8 cellular contexts compared by ENCODE assay signal in genomic region chr11:76445122-76446084, GRCh38. TPM values are rescaled to one million over a fixed set of nuclear protein-coding genes. Genes with fewer than 3 reads are reported as not detected.
A peak's percentile ranks its signal among the peaks of the same experiment; 100 is the strongest.
DNase-seq lines count a peak whose midpoint lies in the region; ATAC-seq and TF ChIP-seq lines count a peak whose summit lies in the region.

No MANE protein-coding gene starts in this region.

- H4K20me1 ChIP-seq in OCI-LY1 (ENCODE audit: insufficient read depth, low read length) = no peaks in the 10 kb centered on the region

- intact Hi-C loops in CD4-positive, alpha-beta T cell (cut with DNase I, micrococcal nuclease) = loop anchor here in 1 of 2 experiments (5.0 to 10.0 kb wide), 5 partner anchors 208 to 1851 kb away; partner anchors contain the start of genes POLD3 and WNT11
- intact Hi-C loops in mucosa of descending colon (cut with DNase I, micrococcal nuclease) = no loop called here

- H3K27me3 Mint-ChIP-seq in CD4-positive, alpha-beta T cell = no peaks in the 10 kb centered on the region

- H3K9me2 ChIP-seq in OCI-LY1 (ENCODE audit: low read depth, low read length) = no peaks in the 10 kb centered on the region

- peak overlapping the region; percentile 98 for H3K9ac ChIP-seq in OCI-LY1 (ENCODE audit: low read length)

- ATAC-seq in CD4-positive, alpha-beta T cell (ENCODE audit: poor library complexity) = peak; percentile 2
- ATAC-seq in GM19467 (IDR thresholded peaks at IDR 0.05; ENCODE audit: unreplicated experiment) (peak; percentile 15), mucosa of descending colon (peak; percentile 74)

- H3K4me1 ChIP-seq in OCI-LY1 (ENCODE audit: insufficient read depth, low read length, severe bottlenecking) (peaks cover 16% of the 10 kb centered on the region), mucosa of descending colon (ENCODE audit: low read depth) (peaks cover 9% of the 10 kb centered on the region)

- CTCF ChIA-PET in CD4-positive, alpha-beta T cell (lab: Charles Lee) = interaction anchor here (0.6 to 1.6 kb wide), 4 partner anchors 14 to 1659 kb away, joined by 3 to 9 read pairs (median 3); no protein-coding TSS in a partner anchor

- peak; percentile 1 to 54 (median 22) for DNase-seq in CD4-positive, alpha-beta T cell
- peak in 70 of 76 experiments; percentile 9 to 76 (median 58) for DNase-seq in HUDEP-2 (lab: John Stamatoyannopoulos, UW; ENCODE audit: unreplicated experiment in 76 of 76)
- DNase-seq in activated T-cell treated with anti-CD3 and anti-CD28 coated beads for 48 hours (ENCODE audit: low read depth) = peak; percentile 50
- no peak for DNase-seq in epithelial cell of proximal tubule (ENCODE audit: low read depth)
- peak; percentile 80 to 87 (median 84) for DNase-seq in mucosa of descending colon
- peak; percentile 34 to 48 for DNase-seq in stimulated activated CD8-positive, alpha-beta memory T cell treated with anti-CD3 and anti-CD28 coated beads, Interleukin-2, amount 100 ng/mL, for 48 hours (ENCODE audit: low read depth in 2 of 2)

- TF ChIP-seq CTCF in CD4-positive, alpha-beta T cell (IDR thresholded peaks at IDR 0.05) = no peak
- TF ChIP-seq CTCF in OCI-LY1 (IDR thresholded peaks at IDR 0.05; ENCODE audit: low read length) = no peak
- no peak for TF ChIP-seq CTCF in epithelial cell of proximal tubule (conservative IDR thresholded peaks at IDR 0.05; ENCODE audit: low read depth, low read length)
- no peak for TF ChIP-seq CTCF in mucosa of descending colon (IDR thresholded peaks at IDR 0.05)

- peak overlapping the region; percentile 94 for H3K4me3 Mint-ChIP-seq in CD4-positive, alpha-beta T cell

- H3K9me3 Mint-ChIP-seq in CD4-positive, alpha-beta T cell = no peaks in the 10 kb centered on the region

- peaks cover 34% of the 10 kb centered on the region for H3K79me2 ChIP-seq in OCI-LY1 (ENCODE audit: insufficient read depth, low read length)

- peaks cover 57% of the 10 kb centered on the region for H3K36me3 Mint-ChIP-seq in CD4-positive, alpha-beta T cell (ENCODE audit: low read depth)

- peak overlapping the region; percentile 90 for H3K4me3 ChIP-seq in OCI-LY1 (ENCODE audit: low read depth, low read length, poor library complexity, severe bottlenecking)
- peak overlapping the region; percentile 75 for H3K4me3 ChIP-seq in epithelial cell of proximal tubule (ENCODE audit: low read depth, low read length)
- peak overlapping the region; percentile 99 for H3K4me3 ChIP-seq in mucosa of descending colon

- POLR2A ChIA-PET in CD4-positive, alpha-beta T cell (lab: Charles Lee) = interaction anchor here (0.9 to 1.1 kb wide), 2 partner anchors 9 to 64 kb away, joined by 3 to 7 read pairs; partner anchors contain the start of genes GVQW3 and THAP12

- peak overlapping the region; percentile 94 for H3K4me2 ChIP-seq in OCI-LY1 (ENCODE audit: low read length)

- peak overlapping the region; percentile 76 for H3K27ac ChIP-seq in CD4-positive, alpha-beta T cell (ENCODE audit: low read depth, low read length)
- peak overlapping the region; percentile 75 for H3K27ac ChIP-seq in OCI-LY1 (ENCODE audit: low read depth, low read length, poor library complexity, severe bottlenecking)

- no peaks in the 10 kb centered on the region for H3F3A ChIP-seq in OCI-LY1 (ENCODE audit: insufficient read depth, low read length)

- H3K9me3 ChIP-seq in CD4-positive, alpha-beta T cell (ENCODE audit: control insufficient read depth, low read length) = no peaks in the 10 kb centered on the region
- H3K9me3 ChIP-seq in OCI-LY1 (ENCODE audit: low read length) (no peaks in the 10 kb centered on the region), mucosa of descending colon (no peaks in the 10 kb centered on the region)

- peaks cover 44% of the 10 kb centered on the region for H3K36me3 ChIP-seq in OCI-LY1 (ENCODE audit: insufficient read depth, low read length)
- H3K36me3 ChIP-seq in mucosa of descending colon (ENCODE audit: low read depth) = no peaks in the 10 kb centered on the region

- H3K4me1 Mint-ChIP-seq in CD4-positive, alpha-beta T cell (ENCODE audit: low read depth) = peaks cover 59% of the 10 kb centered on the region

- no peak overlapping the region for H2AFZ ChIP-seq in OCI-LY1 (ENCODE audit: low read length)

- H3K27ac Mint-ChIP-seq in CD4-positive, alpha-beta T cell = peak overlapping the region; percentile 95

- no peaks in the 10 kb centered on the region for H3K27me3 ChIP-seq in CD4-positive, alpha-beta T cell (ENCODE audit: control insufficient read depth, insufficient read depth, low read length)
- no peaks in the 10 kb centered on the region for H3K27me3 ChIP-seq in OCI-LY1 (ENCODE audit: insufficient read depth, low read length)

RNA-seq across cellular contexts. Expression of gene EMSY, which starts 0.6 kb away (rescaled TPM):
- total RNA-seq in CD4-positive, alpha-beta T cell = 10 to 100 TPM; 20.9 to 21.8 TPM
- total RNA-seq in epithelial cell of proximal tubule (7.8 and 17.7 TPM in 2 replicates), mucosa of descending colon (10 to 100 TPM; 23.2 to 31.0 (median 25.0) TPM)

Comparison
In these comparisons a context has a peak if more than half of its experiments do, and no peak if none do; other contexts are left out.
1. ATAC-seq: peak in every context shown above with its lines; median percentile 74 in mucosa of descending colon; 15 in GM19467; 2 in CD4-positive, alpha-beta T cell.